In genomic region chr6:43012364-43012763, GRCh38 we compare ENCODE assay signal across 9 cellular contexts. TPM values are rescaled to one million over a fixed set of nuclear protein-coding genes. Genes with fewer than 3 reads are reported as not detected.
DNase-seq lines count a peak whose midpoint lies in the region; ATAC-seq and TF ChIP-seq lines count a peak whose summit lies in the region.
"Had no signal": no experiment of that assay in that cellular context is flagged by ENCODE, and none has a peak within 500 bp of the region (broad histone marks: within the 10 kb centered on the region; RNA-seq: fewer than 3 reads in every experiment).

No MANE protein-coding gene starts in this region.

- peak overlapping the region; percentile 87 for H3K4me3 Mint-ChIP-seq in activated naive CD4-positive, alpha-beta T cell treated with anti-CD3 and anti-CD28 coated beads, Interleukin-2, amount 10 ng/mL, durations not matched to agents 7 days and 5 days
- H3K4me3 Mint-ChIP-seq in activated CD4-positive, alpha-beta memory T cell treated with anti-CD3 and anti-CD28 coated beads for 36 hours, result peak overlapping the region; percentile 94
- peak overlapping the region; percentile 69 for H3K4me3 Mint-ChIP-seq in glutamatergic neuron (ENCODE audit: unreplicated experiment)
- H3K4me3 Mint-ChIP-seq in stimulated activated naive CD8-positive, alpha-beta T cell treated with anti-CD3 and anti-CD28 coated beads, Interleukin-15, amount 100 ng/mL, for 72 hours, result peak overlapping the region; percentile 93 to 97

- ATAC-seq in stimulated activated naive CD8-positive, alpha-beta T cell treated with anti-CD3 and anti-CD28 coated beads, Interleukin-15, amount 100 ng/mL, for 72 hours, result no peak
- ATAC-seq in GM21526 (IDR thresholded peaks at IDR 0.05; ENCODE audit: low FRiP score, unreplicated experiment), result no peak

- H3K36me3 Mint-ChIP-seq in activated naive CD4-positive, alpha-beta T cell treated with anti-CD3 and anti-CD28 coated beads, Interleukin-2, amount 10 ng/mL, durations not matched to agents 7 days and 5 days, result peaks cover 42% of the 10 kb centered on the region
- peaks cover 43% of the 10 kb centered on the region for H3K36me3 Mint-ChIP-seq in activated CD4-positive, alpha-beta memory T cell treated with anti-CD3 and anti-CD28 coated beads for 36 hours
- no peaks in the 10 kb centered on the region for H3K36me3 Mint-ChIP-seq in glutamatergic neuron (ENCODE audit: unreplicated experiment)

- H3K4me1 ChIP-seq in prostate gland (replicated peaks), result peaks cover 8% of the 10 kb centered on the region

- no peaks in the 10 kb centered on the region for H3K9me3 ChIP-seq in prostate gland

- 72% methylated on average over 6 of the region's 6 CpGs for WGBS in prostate gland

- H3K4me1 Mint-ChIP-seq in activated naive CD4-positive, alpha-beta T cell treated with anti-CD3 and anti-CD28 coated beads, Interleukin-2, amount 10 ng/mL, durations not matched to agents 7 days and 5 days, result peaks cover 49% of the 10 kb centered on the region
- H3K4me1 Mint-ChIP-seq in activated CD4-positive, alpha-beta memory T cell treated with anti-CD3 and anti-CD28 coated beads for 36 hours (ENCODE audit: low read depth), result peaks cover 46% of the 10 kb centered on the region
- H3K4me1 Mint-ChIP-seq in glutamatergic neuron (ENCODE audit: low read depth, unreplicated experiment), result peaks cover 21% of the 10 kb centered on the region
- H3K4me1 Mint-ChIP-seq in stimulated activated naive CD8-positive, alpha-beta T cell treated with anti-CD3 and anti-CD28 coated beads, Interleukin-15, amount 100 ng/mL, for 72 hours, result peaks cover 67% of the 10 kb centered on the region

- peaks cover 6 to 10% of the 10 kb centered on the region in 2 donors for H3K36me3 ChIP-seq in prostate gland

- intact Hi-C loops in activated CD4-positive, alpha-beta memory T cell treated with anti-CD3 and anti-CD28 coated beads for 36 hours (cut with micrococcal nuclease), result loop anchor here (5.0 kb wide), 2 partner anchors 110 to 415 kb away; partner anchors contain the start of gene ABCC10
- intact Hi-C loops in prostate gland (cut with DNase I), result loop anchor here (5.0 to 10.0 kb wide), 3 partner anchors 52 to 160 kb away; partner anchors contain the start of gene SRF

- in situ Hi-C loops in KBM-7 (cut with MboI; ENCODE audit: low pct_unique_long_range_greater_than_20kb, low sequenced_read_pairs), result no loop called here

- no peaks in the 10 kb centered on the region for H3K27me3 ChIP-seq in prostate gland (replicated peaks; ENCODE audit: insufficient read depth)

- no peak overlapping the region for H3K27ac Mint-ChIP-seq in activated naive CD4-positive, alpha-beta T cell treated with anti-CD3 and anti-CD28 coated beads, Interleukin-2, amount 10 ng/mL, durations not matched to agents 7 days and 5 days
- H3K27ac Mint-ChIP-seq in activated CD4-positive, alpha-beta memory T cell treated with anti-CD3 and anti-CD28 coated beads for 36 hours, result peak overlapping the region; percentile 87
- no peak overlapping the region for H3K27ac Mint-ChIP-seq in glutamatergic neuron (ENCODE audit: unreplicated experiment)
- H3K27ac Mint-ChIP-seq in stimulated activated naive CD8-positive, alpha-beta T cell treated with anti-CD3 and anti-CD28 coated beads, Interleukin-15, amount 100 ng/mL, for 72 hours, result peak overlapping the region; percentile 12 to 77

- POLR2A ChIA-PET in activated CD4-positive, alpha-beta memory T cell treated with anti-CD3 and anti-CD28 coated beads for 36 hours (lab: Charles Lee), result interaction anchor here (0.8 to 2.6 kb wide), 5 partner anchors 9 to 32 kb away, joined by 3 to 15 read pairs (median 4); partner anchors contain the start of gene PPP2R5D

- TF ChIP-seq CTCF in glutamatergic neuron (IDR thresholded peaks at IDR 0.05; ENCODE audit: partially characterized antibody, unreplicated experiment) (no peak), prostate gland (IDR thresholded peaks at IDR 0.05) (no peak)

- no peak overlapping the region for H3K4me3 ChIP-seq in prostate gland

- no peak for DNase-seq in activated naive CD4-positive, alpha-beta T cell treated with anti-CD3 and anti-CD28 coated beads, Interleukin-2, amount 10 ng/mL, durations not matched to agents 7 days and 5 days
- DNase-seq in activated naive CD4-positive, alpha-beta T cell (lab: John Stamatoyannopoulos, UW), result no peak
- DNase-seq in activated CD4-positive, alpha-beta memory T cell treated with anti-CD3 and anti-CD28 coated beads for 36 hours, result no peak
- DNase-seq in glutamatergic neuron (no peak), prostate gland (ENCODE audit: low spot score) (no peak), KBM-7 (no peak)
- no peak for DNase-seq in stimulated activated naive CD8-positive, alpha-beta T cell treated with anti-CD3 and anti-CD28 coated beads, Interleukin-15, amount 100 ng/mL, for 72 hours
- DNase-seq: central memory CD4-positive, alpha-beta T cell had no signal

- CTCF ChIA-PET in activated naive CD4-positive, alpha-beta T cell treated with anti-CD3 and anti-CD28 coated beads, Interleukin-2, amount 10 ng/mL, durations not matched to agents 7 days and 5 days (lab: Charles Lee), result interaction anchor here (1.8 kb wide), 1 partner anchor 28 kb away, joined by 4 read pairs; the partner anchor contains the start of gene PPP2R5D
- CTCF ChIA-PET in activated CD4-positive, alpha-beta memory T cell treated with anti-CD3 and anti-CD28 coated beads for 36 hours (lab: Charles Lee), result interaction anchor here (5.4 kb wide), 1 partner anchor 131 kb away, joined by 28 read pairs; no protein-coding TSS in a partner anchor

- H3K27me3 Mint-ChIP-seq in activated naive CD4-positive, alpha-beta T cell treated with anti-CD3 and anti-CD28 coated beads, Interleukin-2, amount 10 ng/mL, durations not matched to agents 7 days and 5 days, result no peaks in the 10 kb centered on the region
- H3K27me3 Mint-ChIP-seq in activated CD4-positive, alpha-beta memory T cell treated with anti-CD3 and anti-CD28 coated beads for 36 hours, result no peaks in the 10 kb centered on the region
- peaks cover 13% of the 10 kb centered on the region for H3K27me3 Mint-ChIP-seq in glutamatergic neuron (ENCODE audit: unreplicated experiment)
- no peaks in the 10 kb centered on the region for H3K27me3 Mint-ChIP-seq in stimulated activated naive CD8-positive, alpha-beta T cell treated with anti-CD3 and anti-CD28 coated beads, Interleukin-15, amount 100 ng/mL, for 72 hours

- no peak for TF ChIP-seq POLR2A in prostate gland (IDR thresholded peaks at IDR 0.05)

- no peaks in the 10 kb centered on the region for H3K9me3 Mint-ChIP-seq in activated naive CD4-positive, alpha-beta T cell treated with anti-CD3 and anti-CD28 coated beads, Interleukin-2, amount 10 ng/mL, durations not matched to agents 7 days and 5 days
- no peaks in the 10 kb centered on the region for H3K9me3 Mint-ChIP-seq in activated CD4-positive, alpha-beta memory T cell treated with anti-CD3 and anti-CD28 coated beads for 36 hours
- peaks cover 9% of the 10 kb centered on the region for H3K9me3 Mint-ChIP-seq in glutamatergic neuron (ENCODE audit: unreplicated experiment)
- no peaks in the 10 kb centered on the region for H3K9me3 Mint-ChIP-seq in stimulated activated naive CD8-positive, alpha-beta T cell treated with anti-CD3 and anti-CD28 coated beads, Interleukin-15, amount 100 ng/mL, for 72 hours

- no peak overlapping the region for H3K27ac ChIP-seq in prostate gland

RNA-seq across cellular contexts. Expression of gene MEA1, which starts 1.4 kb away (rescaled TPM):
- 10 to 100 TPM; 90.2 to 94.4 TPM for total RNA-seq in activated CD4-positive, alpha-beta memory T cell treated with anti-CD3 and anti-CD28 coated beads for 36 hours
- total RNA-seq in glutamatergic neuron (ENCODE audit: unreplicated experiment) (42.7 TPM), prostate gland (10 to 100 TPM; 67.9 to 95.9 TPM)

RNA-seq across cellular contexts. Expression of gene KLHDC3, which starts 1.7 kb away (rescaled TPM):
- 10 to 100 TPM; 48.1 to 52.3 TPM for total RNA-seq in activated CD4-positive, alpha-beta memory T cell treated with anti-CD3 and anti-CD28 coated beads for 36 hours
- total RNA-seq in glutamatergic neuron (ENCODE audit: unreplicated experiment), result 119 TPM
- 100 to 1,000 TPM; 138 to 148 TPM for total RNA-seq in prostate gland

RNA-seq across cellular contexts. Expression of gene RRP36, which starts 9.1 kb away (rescaled TPM):
- 10 to 100 TPM; 54.0 to 55.6 TPM for total RNA-seq in activated CD4-positive, alpha-beta memory T cell treated with anti-CD3 and anti-CD28 coated beads for 36 hours
- total RNA-seq in glutamatergic neuron (ENCODE audit: unreplicated experiment), result 109 TPM
- total RNA-seq in prostate gland, result 10 to 100 TPM; 45.1 to 50.8 TPM

RNA-seq across cellular contexts. Expression of gene PPP2R5D, which starts 28.0 kb away (rescaled TPM):
- total RNA-seq in activated CD4-positive, alpha-beta memory T cell treated with anti-CD3 and anti-CD28 coated beads for 36 hours, result 10 to 100 TPM; 59.1 to 60.2 TPM
- 59.1 TPM for total RNA-seq in glutamatergic neuron (ENCODE audit: unreplicated experiment)
- total RNA-seq in prostate gland, result 10 to 100 TPM; 55.1 to 95.9 TPM

RNA-seq across cellular contexts. Expression of gene PEX6, which starts 33.4 kb away (rescaled TPM):
- total RNA-seq in activated CD4-positive, alpha-beta memory T cell treated with anti-CD3 and anti-CD28 coated beads for 36 hours, result 10 to 100 TPM; 25.6 to 26.4 TPM
- 13.8 TPM for total RNA-seq in glutamatergic neuron (ENCODE audit: unreplicated experiment)
- 10 to 100 TPM; 23.9 to 57.9 TPM for total RNA-seq in prostate gland

Comparison
In these comparisons a context has a peak if more than half of its experiments do, and no peak if none do; other contexts are left out.
1. H3K27ac Mint-ChIP-seq: peak in activated CD4-positive, alpha-beta memory T cell treated with anti-CD3 and anti-CD28 coated beads for 36 hours (single experiment) and stimulated activated naive CD8-positive, alpha-beta T cell treated with anti-CD3 and anti-CD28 coated beads, Interleukin-15, amount 100 ng/mL, for 72 hours (2 of 2); none in activated naive CD4-positive, alpha-beta T cell treated with anti-CD3 and anti-CD28 coated beads, Interleukin-2, amount 10 ng/mL, durations not matched to agents 7 days and 5 days (single experiment) and glutamatergic neuron (single experiment).
2. Peak in every context shown above with its lines, with median percentiles within 50 percentile points of each other: H3K4me3 Mint-ChIP-seq.